19 cellular contexts compared by ENCODE assay signal in the genomic region with DNA sequence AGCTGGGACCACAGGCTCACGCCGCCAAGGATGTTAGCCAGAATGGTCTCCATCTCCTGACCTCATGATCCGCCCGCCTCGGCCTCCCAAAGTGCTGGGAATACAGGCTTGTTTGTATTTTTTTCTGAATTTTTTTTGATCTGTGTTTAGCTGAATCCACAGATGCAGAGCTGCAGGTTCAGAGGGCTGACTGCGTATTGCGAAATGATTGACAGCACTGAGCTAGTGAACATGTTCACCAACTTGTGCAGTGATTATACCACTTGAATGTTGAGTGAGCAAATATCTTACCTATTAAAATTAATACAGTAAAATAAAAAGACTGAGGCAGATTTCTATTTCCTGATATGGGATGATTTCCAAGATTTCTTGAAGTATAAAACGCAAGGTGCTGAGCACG.
"Had no signal": no experiment of that assay in that cellular context is flagged by ENCODE, and none has a peak within 500 bp of the region (broad histone marks: within the 10 kb centered on the region; RNA-seq: fewer than 3 reads in every experiment).

No MANE protein-coding gene starts in this region.

- H3K9me3 Mint-ChIP-seq: effector memory CD8-positive, alpha-beta T cell; memory B cell; natural killer cell had no signal

- H3K27me3 ChIP-seq: brain microvascular endothelial cell, right lobe of liver, transverse colon had no signal

- H3K9me3 ChIP-seq: gastroesophageal sphincter, psoas muscle, right lobe of liver, transverse colon had no signal

- H3K4me3 ChIP-seq: psoas muscle, right lobe of liver, smooth muscle cell had no signal

- H3K36me3 Mint-ChIP-seq: activated naive CD8-positive, alpha-beta T cell treated with anti-CD3 and anti-CD28 coated beads, Interleukin-2, amount 10 ng/mL, durations not matched to agents 7 days and 5 days; memory B cell; natural killer cell had no signal

- H3K4me3 Mint-ChIP-seq: activated CD4-positive, alpha-beta T cell treated with anti-CD3 and anti-CD28 coated beads, Interleukin-2, amount 10 ng/mL, durations not matched to agents 7 days and 5 days; activated naive CD8-positive, alpha-beta T cell treated with anti-CD3 and anti-CD28 coated beads, Interleukin-2, amount 10 ng/mL, durations not matched to agents 7 days and 5 days; memory B cell; natural killer cell; T-helper 2 cell treated with Interferon-gamma antibody and Interleukin-4, amounts not matched to agents 5 μg/mL and 100 μg/mL, for 36 hours had no signal

- ATAC-seq: effector memory CD8-positive, alpha-beta T cell; gastroesophageal sphincter; natural killer cell had no signal

- H3K4me1 Mint-ChIP-seq: activated CD4-positive, alpha-beta T cell treated with anti-CD3 and anti-CD28 coated beads, Interleukin-2, amount 10 ng/mL, durations not matched to agents 7 days and 5 days had no signal

- H3K27ac Mint-ChIP-seq: activated CD4-positive, alpha-beta T cell treated with anti-CD3 and anti-CD28 coated beads, Interleukin-2, amount 10 ng/mL, durations not matched to agents 7 days and 5 days; activated naive CD8-positive, alpha-beta T cell treated with anti-CD3 and anti-CD28 coated beads, Interleukin-2, amount 10 ng/mL, durations not matched to agents 7 days and 5 days; memory B cell; natural killer cell; T-helper 2 cell treated with Interferon-gamma antibody and Interleukin-4, amounts not matched to agents 5 μg/mL and 100 μg/mL, for 36 hours had no signal

- H3K36me3 ChIP-seq: brain microvascular endothelial cell, gastroesophageal sphincter, right lobe of liver, transverse colon had no signal

- H3K4me1 ChIP-seq: psoas muscle had no signal

- H3K27ac ChIP-seq: brain microvascular endothelial cell, gastroesophageal sphincter, psoas muscle, right lobe of liver, transverse colon had no signal

- DNase-seq: activated CD4-positive, alpha-beta T cell treated with anti-CD3 and anti-CD28 coated beads, Interleukin-2, amount 10 ng/mL, durations not matched to agents 7 days and 5 days; activated CD4-positive, CD25-positive, alpha-beta regulatory T cell; activated naive CD4-positive, alpha-beta T cell; activated naive CD8-positive, alpha-beta T cell treated with anti-CD3 and anti-CD28 coated beads, Interleukin-2, amount 10 ng/mL, durations not matched to agents 7 days and 5 days; brain microvascular endothelial cell; effector memory CD8-positive, alpha-beta T cell; left ventricle myocardium superior; natural killer cell; stimulated activated CD4-positive, alpha-beta T cell treated with anti-CD3 and anti-CD28 coated beads, Interleukin-4, amount 100 ng/mL, for 4 hours; stimulated activated CD8-positive, alpha-beta memory T cell treated with anti-CD3 and anti-CD28 coated beads, Interleukin-4, amount 100 ng/mL, for 48 hours; stimulated activated naive CD4-positive, alpha-beta T cell treated with Interleukin-2 at 50 U/mL for 16 hours; SW 1271; transverse colon had no signal
